Comparison of ENCODE assay signal across 1 cellular context in genomic region chr2:198710562-198710961, GRCh38.
TF ChIP-seq lines count a peak whose summit lies in the region.

No MANE protein-coding gene starts in this region.

TF ChIP-seq in HepG2, 621 proteins besides CTCF, POLR2A, EP300 and RAD21 (continued from another document):
- TF ChIP-seq AHDC1 (CRISPR knock-in tag; IDR thresholded peaks at IDR 0.05; ENCODE audit: borderline replicate concordance) (no peak), ZMYM2 (CRISPR knock-in tag; IDR thresholded peaks at IDR 0.05) (no peak), TERF1 (CRISPR knock-in tag; IDR thresholded peaks at IDR 0.05) (no peak), YEATS4 (CRISPR knock-in tag; IDR thresholded peaks at IDR 0.05; ENCODE audit: borderline replicate concordance) (no peak), THRA (CRISPR knock-in tag; IDR thresholded peaks at IDR 0.05; ENCODE audit: borderline replicate concordance) (no peak), IRX3 (CRISPR knock-in tag; IDR thresholded peaks at IDR 0.05; ENCODE audit: borderline replicate concordance, low read depth) (no peak), PTBP1 (IDR thresholded peaks at IDR 0.05; ENCODE audit: low read depth, low read length, poor library complexity, severe bottlenecking) (no peak), ZNF558 (CRISPR knock-in tag; IDR thresholded peaks at IDR 0.05; ENCODE audit: borderline replicate concordance) (no peak), ZNF33A (CRISPR knock-in tag; IDR thresholded peaks at IDR 0.05; ENCODE audit: borderline replicate concordance) (no peak), U2AF2 (IDR thresholded peaks at IDR 0.05; ENCODE audit: low read depth, low read length) (no peak), ZSCAN22 (CRISPR knock-in tag; IDR thresholded peaks at IDR 0.05) (no peak), ZNF597 (CRISPR knock-in tag; IDR thresholded peaks at IDR 0.05) (no peak), NBN (conservative IDR thresholded peaks at IDR 0.05) (no peak), CBX1 (IDR thresholded peaks at IDR 0.05; ENCODE audit: low read depth) (no peak), MIER2 (CRISPR knock-in tag; IDR thresholded peaks at IDR 0.05) (no peak)
